In the genomic region with DNA sequence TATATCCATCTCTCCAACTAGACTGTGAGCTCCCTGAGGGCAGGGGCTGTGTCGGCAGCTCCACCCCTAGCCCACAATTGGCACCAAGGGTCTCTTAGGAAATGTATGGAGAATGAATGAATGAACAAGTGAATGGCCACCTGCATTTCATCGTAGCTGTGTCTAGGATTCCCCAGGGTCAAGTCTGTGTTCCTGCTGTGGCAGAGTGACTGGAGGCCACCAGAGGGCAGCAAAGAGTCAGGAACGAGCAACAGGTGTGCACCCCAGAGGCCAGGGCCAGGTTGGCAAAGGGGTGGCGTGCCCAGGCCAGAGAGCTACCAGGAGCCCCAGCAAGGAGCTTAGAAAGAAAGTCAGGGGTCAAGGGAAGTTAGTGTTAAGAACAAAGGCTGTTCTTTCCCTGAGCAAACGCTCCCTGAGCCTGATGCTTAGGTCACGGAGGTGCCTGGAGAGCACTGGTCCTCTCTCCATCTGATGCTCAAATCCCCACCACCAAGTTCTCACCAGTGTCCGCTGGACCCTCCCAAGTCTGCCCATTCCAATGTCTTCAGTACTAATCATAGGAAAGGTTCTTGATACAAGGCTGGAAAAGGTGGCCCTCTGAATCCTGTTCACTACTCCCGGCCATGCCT, we compare ENCODE assay signal across 8 cellular contexts.
DNase-seq lines count a peak whose midpoint lies in the region; ATAC-seq and TF ChIP-seq lines count a peak whose summit lies in the region.

No MANE protein-coding gene starts in this region.

- no peak overlapping the region for H3K4me3 ChIP-seq in BJ (ENCODE audit: low read depth, low read length)
- no peak overlapping the region for H3K4me3 ChIP-seq in Loucy (ENCODE audit: low read length, poor library complexity, severe bottlenecking)
- H3K4me3 ChIP-seq in ascending aorta: no peak overlapping the region
- no peak overlapping the region for H3K4me3 ChIP-seq in iPS DF 6.9 (ENCODE audit: low read length)

- peak overlapping the region; percentile 21 for H3K27ac Mint-ChIP-seq in T-helper 17 cell

- H3K79me2 ChIP-seq in Loucy (ENCODE audit: insufficient read depth, low read length): no peaks in the 10 kb centered on the region

- H2AFZ ChIP-seq in Loucy (ENCODE audit: low read length): no peak overlapping the region

- no peak overlapping the region for H3K4me2 ChIP-seq in Loucy (ENCODE audit: low read depth, low read length, poor library complexity, severe bottlenecking)

- DNase-seq in BJ (ENCODE audit: low read depth): no peak
- peak; percentile 90 for DNase-seq in GM19240 (ENCODE audit: insufficient read length, low spot score)
- peak; percentile 42 to 59 (median 52) for DNase-seq in T-helper 17 cell
- no peak for DNase-seq in ascending aorta (ENCODE audit: low spot score in 2 of 2)
- DNase-seq in iPS DF 6.9 (ENCODE audit: low read depth, low spot score): peak; percentile 60
- DNase-seq in stimulated activated CD4-positive, alpha-beta T cell treated with anti-CD3 and anti-CD28 coated beads, Interleukin-15, amount 100 ng/mL, for 1 hour (ENCODE audit: low read depth in 1 of 2, low spot score in 1 of 2): peak; percentile 31 to 54
- no peak for DNase-seq in occipital lobe (lab: John Stamatoyannopoulos, UW)

- no peaks in the 10 kb centered on the region for H3K36me3 Mint-ChIP-seq in T-helper 17 cell (ENCODE audit: low read depth)

- H3K27ac ChIP-seq in ascending aorta (no peak overlapping the region), iPS DF 6.9 (ENCODE audit: low read length) (no peak overlapping the region)

- no peaks in the 10 kb centered on the region for H3K9me3 ChIP-seq in Loucy (ENCODE audit: insufficient read depth, low read depth, low read length)
- H3K9me3 ChIP-seq in T-helper 17 cell (ENCODE audit: control insufficient read depth, low read length, poor library complexity, severe bottlenecking): no peaks in the 10 kb centered on the region
- H3K9me3 ChIP-seq in ascending aorta: no peaks in the 10 kb centered on the region
- no peaks in the 10 kb centered on the region for H3K9me3 ChIP-seq in iPS DF 6.9 (ENCODE audit: control insufficient read depth, insufficient read depth, low read length)

- peaks cover 7% of the 10 kb centered on the region for H3K4me1 Mint-ChIP-seq in T-helper 17 cell

- intact Hi-C loops in ascending aorta (cut with DNase I): no loop called here

- TF ChIP-seq CTCF in BJ (IDR thresholded peaks at IDR 0.05; ENCODE audit: insufficient read depth, low read depth, low read length) (peak; percentile 88), Loucy (conservative IDR thresholded peaks at IDR 0.05; ENCODE audit: low read length) (peak; percentile 98), ascending aorta (IDR thresholded peaks at IDR 0.05) (peak; percentile 28 to 74 (median 61))

- CTCF ChIA-PET in BJ (lab: Yijun Ruan, JAX): interaction anchor here (0.6 to 5.7 kb wide), 38 partner anchors 9 to 551 kb away, joined by 3 to 63 read pairs (median 3); no protein-coding TSS in a partner anchor

- no peaks in the 10 kb centered on the region for H3K36me3 ChIP-seq in BJ (ENCODE audit: control insufficient read depth, insufficient read depth, low read length)
- H3K36me3 ChIP-seq in Loucy (ENCODE audit: insufficient read depth, low read length): no peaks in the 10 kb centered on the region
- no peaks in the 10 kb centered on the region for H3K36me3 ChIP-seq in ascending aorta
- no peaks in the 10 kb centered on the region for H3K36me3 ChIP-seq in iPS DF 6.9 (ENCODE audit: control insufficient read depth, insufficient read depth, low read length)

- POLR2A ChIA-PET in BJ (lab: Charles Lee): no interaction called here

- no CpG with 5 or more reads among the region's 8 CpGs for WGBS in iPS DF 6.9 (ENCODE audit: insufficient coverage, insufficient read length)

- peaks cover 22% of the 10 kb centered on the region for H3K27me3 ChIP-seq in BJ (ENCODE audit: control insufficient read depth, insufficient read depth, low read length)
- H3K27me3 ChIP-seq in Loucy (ENCODE audit: insufficient read depth, low read length, poor library complexity, severe bottlenecking): no peaks in the 10 kb centered on the region
- no peaks in the 10 kb centered on the region for H3K27me3 ChIP-seq in ascending aorta
- H3K27me3 ChIP-seq in iPS DF 6.9 (ENCODE audit: control insufficient read depth, insufficient read depth, low read length): no peaks in the 10 kb centered on the region

- H3K27me3 Mint-ChIP-seq in T-helper 17 cell: peaks cover 29% of the 10 kb centered on the region

- no peaks in the 10 kb centered on the region for H3F3A ChIP-seq in Loucy (ENCODE audit: low read depth)

- H3K4me3 Mint-ChIP-seq in T-helper 17 cell: no peak overlapping the region

- H3K9me2 ChIP-seq in Loucy (replicated peaks; ENCODE audit: low read depth, low read length): no peaks in the 10 kb centered on the region

- no peak overlapping the region for H3K9ac ChIP-seq in Loucy (ENCODE audit: low read depth, low read length, poor library complexity, severe bottlenecking)

- H3K4me1 ChIP-seq in Loucy (ENCODE audit: insufficient read depth, low read length, poor library complexity, severe bottlenecking) (no peaks in the 10 kb centered on the region), ascending aorta (no peaks in the 10 kb centered on the region), iPS DF 6.9 (ENCODE audit: control insufficient read depth, insufficient read depth, low read length) (no peaks in the 10 kb centered on the region; the same call in 1 of the 2 replicates)

- H4K20me1 ChIP-seq in Loucy (ENCODE audit: insufficient read depth, low read length, poor library complexity, severe bottlenecking): no peaks in the 10 kb centered on the region

- ATAC-seq in T-helper 17 cell: peak; percentile 85

Comparison
In these comparisons a context has a peak if more than half of its experiments do, and no peak if none do; other contexts are left out.
1. DNase-seq: peak in GM19240 (single experiment), T-helper 17 cell (3 of 3), iPS DF 6.9 (single experiment) and stimulated activated CD4-positive, alpha-beta T cell treated with anti-CD3 and anti-CD28 coated beads, Interleukin-15, amount 100 ng/mL, for 1 hour (2 of 2); none in BJ (single experiment), ascending aorta (0 of 2) and occipital lobe (single experiment).
2. Peak in every context shown above with its lines, with median percentiles within 50 percentile points of each other: CTCF ChIP-seq.